ENCODE assay signal across 8 cellular contexts in the genomic region with DNA sequence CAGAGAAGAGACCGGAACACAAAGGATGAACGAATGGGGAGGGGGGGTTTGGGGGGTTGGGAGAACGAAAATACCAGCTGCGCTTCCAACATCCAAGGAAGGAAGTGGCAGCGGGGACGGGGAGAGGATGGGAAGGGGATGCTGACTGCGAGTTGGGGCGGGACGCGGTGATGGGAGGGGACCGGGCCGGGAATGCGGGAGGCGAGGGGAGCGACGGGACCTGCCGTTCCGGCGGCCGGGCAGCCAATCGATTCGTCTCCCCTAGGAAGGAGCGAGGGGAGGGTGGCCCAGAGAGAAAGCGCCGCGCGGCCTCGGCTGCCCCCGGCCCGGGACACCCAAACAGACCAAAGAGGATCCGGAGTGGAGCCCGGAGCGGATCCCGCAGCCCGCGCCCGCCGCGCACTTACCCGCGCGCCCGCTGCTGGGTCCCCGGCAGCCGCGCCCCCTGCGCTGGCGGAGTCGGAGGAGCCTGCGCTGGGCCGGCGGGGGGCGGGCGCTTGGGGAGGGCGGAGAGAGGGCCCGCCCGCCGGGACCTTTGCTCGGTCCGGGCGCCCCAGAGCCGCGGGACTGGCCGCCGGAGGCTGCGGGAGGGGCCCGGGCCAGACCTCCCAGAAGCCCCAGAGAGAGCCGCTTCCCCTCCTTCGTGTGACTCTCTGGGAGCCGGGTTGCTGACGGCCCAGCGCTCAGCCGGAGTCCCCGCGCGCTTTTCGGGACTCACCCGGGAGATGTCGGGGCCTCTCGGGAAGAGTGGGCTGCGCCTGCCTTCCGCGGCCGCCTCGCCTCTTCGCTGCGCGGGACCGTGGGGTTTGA. TPM values are rescaled to one million over a fixed set of nuclear protein-coding genes. Genes with fewer than 3 reads are reported as not detected.
A peak's percentile ranks its signal among the peaks of the same experiment; 100 is the strongest.
DNase-seq lines count a peak whose midpoint lies in the region; ATAC-seq and TF ChIP-seq lines count a peak whose summit lies in the region.

A gene (minus strand): TSS at position 476 of the 810 bp plus-strand sequence. CDS start 7,690 bp downstream, outside the sequence.

- in situ Hi-C loops in endometrial microvascular endothelial cells (cut with HindIII; ENCODE audit: inconsistent ontology term, low pct_unique_long_range_greater_than_20kb, low sequenced_read_pairs): no loop called here

- H3K4me3 ChIP-seq in Jurkat, Clone E6-1 (ENCODE audit: low read length): peak within 1 kb of the TSS; percentile 57

- peaks cover 33% of the 10 kb centered on the region for H3K4me1 Mint-ChIP-seq in stimulated activated naive CD8-positive, alpha-beta T cell treated with anti-CD3 and anti-CD28 coated beads, Interleukin-15, Interleukin-2, amounts not matched to agents 100 ng/mL and 50 ng/mL, for 24 hours (ENCODE audit: low read depth)

- peak within 1 kb of the TSS; percentile 83 for H3K4me3 Mint-ChIP-seq in stimulated activated naive CD8-positive, alpha-beta T cell treated with anti-CD3 and anti-CD28 coated beads, Interleukin-15, Interleukin-2, amounts not matched to agents 100 ng/mL and 50 ng/mL, for 24 hours

- no peaks in the 10 kb centered on the region for H3K36me3 Mint-ChIP-seq in stimulated activated naive CD8-positive, alpha-beta T cell treated with anti-CD3 and anti-CD28 coated beads, Interleukin-15, Interleukin-2, amounts not matched to agents 100 ng/mL and 50 ng/mL, for 24 hours (ENCODE audit: low read depth)

- CTCF ChIA-PET in GM10248 (lab: Yijun Ruan, JAX): interaction anchor here (1.0 to 2.9 kb wide), 5 partner anchors 11 to 337 kb away, joined by 3 to 14 read pairs (median 5); no protein-coding TSS in a partner anchor

- peaks cover 61% of the 10 kb centered on the region for H3K27me3 Mint-ChIP-seq in stimulated activated naive CD8-positive, alpha-beta T cell treated with anti-CD3 and anti-CD28 coated beads, Interleukin-15, Interleukin-2, amounts not matched to agents 100 ng/mL and 50 ng/mL, for 24 hours

- peak within 1 kb of the TSS; percentile 74 for H3K27ac Mint-ChIP-seq in stimulated activated naive CD8-positive, alpha-beta T cell treated with anti-CD3 and anti-CD28 coated beads, Interleukin-15, Interleukin-2, amounts not matched to agents 100 ng/mL and 50 ng/mL, for 24 hours

- DNase-seq in GM10248 (ENCODE audit: extremely low spot score) (peak; percentile 87), medulla oblongata (ENCODE audit: extremely low spot score) (peak; percentile 65), OCI-M1 (lab: John Stamatoyannopoulos, UW) (no peak)
- no peak for DNase-seq in Jurkat, Clone E6-1 (ENCODE audit: low read depth, low spot score)
- peak; percentile 37 for DNase-seq in activated CD4-positive, alpha-beta T cell treated with anti-CD3 and anti-CD28 coated beads, Interleukin-2, amount 50 U/mL, for 48 hours

- TF ChIP-seq CTCF in GM10248 (IDR thresholded peaks at IDR 0.05; ENCODE audit: control extremely low read depth, extremely low read depth, low read depth, missing control alignments): no peak

- H3K9me3 Mint-ChIP-seq in stimulated activated naive CD8-positive, alpha-beta T cell treated with anti-CD3 and anti-CD28 coated beads, Interleukin-15, Interleukin-2, amounts not matched to agents 100 ng/mL and 50 ng/mL, for 24 hours: no peaks in the 10 kb centered on the region

- ATAC-seq in GM21717 (IDR thresholded peaks at IDR 0.05; ENCODE audit: unreplicated experiment): peak; percentile 54

- POLR2A ChIA-PET in GM10248 (lab: Yijun Ruan, JAX): interaction anchor here (0.5 kb wide), 1 partner anchor 1207 kb away, joined by 3 read pairs; no protein-coding TSS in a partner anchor

RNA-seq across cellular contexts. Expression of the gene that starts here (rescaled TPM):
- polyA plus RNA-seq in Jurkat, Clone E6-1 (2012; ENCODE audit: insufficient read depth, insufficient read length): 17.2 TPM
- 46.1 TPM for total RNA-seq in endometrial microvascular endothelial cells (ENCODE audit: inconsistent ontology term)

Comparison
In these comparisons a context has a peak if more than half of its experiments do, and no peak if none do; other contexts are left out.
1. DNase-seq: peak in GM10248 (single experiment), activated CD4-positive, alpha-beta T cell treated with anti-CD3 and anti-CD28 coated beads, Interleukin-2, amount 50 U/mL, for 48 hours (2 of 2) and medulla oblongata (single experiment); none in Jurkat, Clone E6-1 (single experiment) and OCI-M1 (single experiment).